ENCODE assay signal across 7 cellular contexts in genomic region chr15:23378946-23379345, GRCh38. TPM values are rescaled to one million over a fixed set of nuclear protein-coding genes. Genes with fewer than 3 reads are reported as not detected.
"Had no signal": no experiment of that assay in that cellular context is flagged by ENCODE, and none has a peak within 500 bp of the region (broad histone marks: within the 10 kb centered on the region; RNA-seq: fewer than 3 reads in every experiment).

No MANE protein-coding gene starts in this region.

RNA-seq across cellular contexts. Expression of gene GOLGA8S, which starts 24.4 kb away (rescaled TPM):
- total RNA-seq: GM23338, H4, H7 had no signal

RNA-seq across cellular contexts. Expression of gene GOLGA6L26, which starts 45.0 kb away (rescaled TPM):
- total RNA-seq: GM23248, GM23338, H1, H4, H7, H9, HFFc6 had no signal
